In genomic region chr5:59835782-59836181, GRCh38 we compare ENCODE assay signal across 19 cellular contexts. TPM values are rescaled to one million over a fixed set of nuclear protein-coding genes. Genes with fewer than 3 reads are reported as not detected.
DNase-seq lines count a peak whose midpoint lies in the region; ATAC-seq, FAIRE-seq and TF ChIP-seq lines count a peak whose summit lies in the region.
"Had no signal": no experiment of that assay in that cellular context is flagged by ENCODE, and none has a peak within 500 bp of the region (broad histone marks: within the 10 kb centered on the region; RNA-seq: fewer than 3 reads in every experiment).

No MANE protein-coding gene starts in this region.

- H2BK5ac ChIP-seq in IMR-90 (ENCODE audit: low read depth, low read length, poor library complexity, severe bottlenecking) = no peak overlapping the region

- no peaks in the 10 kb centered on the region for H3K36me3 Mint-ChIP-seq in astrocyte (ENCODE audit: low read depth, unreplicated experiment)
- H3K36me3 Mint-ChIP-seq: CD4-positive, CD25-positive, alpha-beta regulatory T cell; CD8-positive, alpha-beta memory T cell had no signal

- H3K9me3 ChIP-seq in IMR-90 (ENCODE audit: control insufficient read depth, insufficient read depth, low read length) (no peaks in the 10 kb centered on the region), astrocyte (ENCODE audit: insufficient read depth, low read depth, low read length) (no peaks in the 10 kb centered on the region)
- H3K9me3 ChIP-seq: BE2C had no signal

- FAIRE-seq in astrocyte (lab: Jason Lieb, UNC) = no peak
- FAIRE-seq: H54, K562 had no signal

- H3K9me1 ChIP-seq in IMR-90 (ENCODE audit: insufficient read depth, low read length) = 0 out of 2 replicates have a peak, but pooled peaks cover 3% of the 10 kb centered on the region

- no TSS peak for BruUV-seq in IMR-90 (replicated peaks; lab: Mats Ljungman, UMichigan)

- dilution Hi-C loops in IMR-90 (cut with HindIII; ENCODE audit: low sequenced_read_pairs, unreplicated experiment) = no loop called here

- H3K14ac ChIP-seq in IMR-90 (replicated peaks; ENCODE audit: low read depth, low read length) = no peak overlapping the region

- no peak for ATAC-seq in IMR-90 (ENCODE audit: low read depth)
- ATAC-seq: GM23338, K562 had no signal

- H3K4me1 ChIP-seq in IMR-90 (ENCODE audit: control insufficient read depth, insufficient read depth, low read length) = peaks cover 4% of the 10 kb centered on the region; the same call in 1 of the 2 replicates
- H3K4me1 ChIP-seq in astrocyte (ENCODE audit: insufficient read depth, low read length) = peaks cover 12% of the 10 kb centered on the region
- H3K4me1 ChIP-seq: BE2C had no signal

- H2AFZ ChIP-seq in IMR-90 (replicated peaks; ENCODE audit: low read length, poor library complexity) (no peak overlapping the region), astrocyte (ENCODE audit: low read depth, low read length) (no peak overlapping the region)
- H2AFZ ChIP-seq: GM23338 had no signal

- H3K4me2 ChIP-seq in IMR-90 (ENCODE audit: low read depth, low read length) = no peak overlapping the region
- H3K4me2 ChIP-seq in astrocyte (ENCODE audit: low read length) = no peak overlapping the region
- H3K4me2 ChIP-seq: GM23338 had no signal

- no peak overlapping the region for H2AK9ac ChIP-seq in IMR-90 (replicated peaks; ENCODE audit: low read depth, low read length, poor library complexity)

- H3K27me3 ChIP-seq in IMR-90 (ENCODE audit: control insufficient read depth, insufficient read depth, low read length) = no peaks in the 10 kb centered on the region
- H3K27me3 ChIP-seq in astrocyte (ENCODE audit: insufficient read depth, low read length) = no peaks in the 10 kb centered on the region

- H3K4ac ChIP-seq in IMR-90 (ENCODE audit: low read depth, low read length) = 0 out of 2 replicates have a peak overlapping the region, but pooled peaks have one; percentile 22

- H2AK5ac ChIP-seq in IMR-90 (ENCODE audit: low read depth, low read length) = peak overlapping the region; percentile 33; the same call in 1 of the 2 replicates

- peak overlapping the region; percentile 34; the same call in 1 of the 2 replicates for H3K18ac ChIP-seq in IMR-90 (ENCODE audit: low read depth, low read length)

- no peaks in the 10 kb centered on the region for H3K79me1 ChIP-seq in IMR-90 (ENCODE audit: low read depth in 1 of 2, low read length in 2 of 2)

- TF ChIP-seq POLR2A in IMR-90 (IDR thresholded peaks at IDR 0.05; ENCODE audit: low read depth, low read length) = no peak

- peak overlapping the region; percentile 92 for H3K27ac ChIP-seq in 22Rv1
- H3K27ac ChIP-seq in IMR-90 (ENCODE audit: insufficient read depth, low read length) = no peak overlapping the region
- H3K27ac ChIP-seq in astrocyte (ENCODE audit: low read depth, low read length) = no peak overlapping the region
- H3K27ac ChIP-seq: HL-60 had no signal

- POLR2A ChIA-PET in IMR-90 (lab: Charles Lee; ENCODE audit: unreplicated experiment) = no interaction called here

- H3K9me3 Mint-ChIP-seq in astrocyte (ENCODE audit: unreplicated experiment) = no peaks in the 10 kb centered on the region
- H3K9me3 Mint-ChIP-seq: GM23338 had no signal

- H3K79me2 ChIP-seq in astrocyte (ENCODE audit: insufficient read depth, low read length) = no peaks in the 10 kb centered on the region

- H4K91ac ChIP-seq in IMR-90 (ENCODE audit: insufficient read depth, low read depth, low read length) = no peak overlapping the region

- H3K9ac ChIP-seq in IMR-90 (ENCODE audit: low read depth, low read length) (no peak overlapping the region), astrocyte (ENCODE audit: low read length) (no peak overlapping the region)

- intact Hi-C loops in IMR-90 (cut with micrococcal nuclease) = no loop called here

- TF ChIP-seq CTCF in 22Rv1 (IDR thresholded peaks at IDR 0.05) = no peak
- no peak for TF ChIP-seq CTCF in IMR-90 (conservative IDR thresholded peaks at IDR 0.05; ENCODE audit: low read depth, low read length)
- TF ChIP-seq CTCF in astrocyte (IDR thresholded peaks at IDR 0.05; ENCODE audit: insufficient read depth, low read depth, low read length) = no peak

- WGBS in IMR-90 (ENCODE audit: extremely low coverage in 2 of 2, insufficient read length in 1 of 2), 2 experiments = no CpG with 5 or more reads among the region's 3 CpGs

- DNase-seq in IMR-90 (peak; percentile 44), astrocyte (ENCODE audit: low read depth) (peak; percentile 81), kidney glomerular epithelial cell (lab: John Stamatoyannopoulos, UW) (peak; percentile 4), DMS 273 (lab: John Stamatoyannopoulos, UW; ENCODE audit: unreplicated experiment) (no peak), T1000 (lab: John Stamatoyannopoulos, UW) (no peak)
- DNase-seq in stimulated activated CD4-positive, alpha-beta T cell treated with anti-CD3 and anti-CD28 coated beads, Interleukin-2, amount 100 ng/mL, for 24 hours = no peak
- DNase-seq: 8988T; BE2C; C1 segment of cervical spinal cord; CD4-positive, CD25-positive, alpha-beta regulatory T cell; CD8-positive, alpha-beta memory T cell; COR-L47; GF-D8; HCEC 1CT had no signal

- H4K20me1 ChIP-seq in IMR-90 (ENCODE audit: insufficient read depth, low read length) = no peaks in the 10 kb centered on the region
- no peaks in the 10 kb centered on the region for H4K20me1 ChIP-seq in astrocyte (ENCODE audit: insufficient read depth, low read length)

- in situ Hi-C loops in IMR-90 (cut with MboI; ENCODE audit: low sequenced_read_pairs) = no loop called here

- H3K36me3 ChIP-seq in IMR-90 (ENCODE audit: control insufficient read depth, insufficient read depth, low read length) = no peaks in the 10 kb centered on the region
- no peaks in the 10 kb centered on the region for H3K36me3 ChIP-seq in astrocyte (ENCODE audit: insufficient read depth, low read length)
- H3K36me3 ChIP-seq: BE2C had no signal

- no peak overlapping the region for H3K27ac Mint-ChIP-seq in astrocyte (ENCODE audit: unreplicated experiment)
- H3K27ac Mint-ChIP-seq: CD4-positive, CD25-positive, alpha-beta regulatory T cell; CD8-positive, alpha-beta memory T cell; GM23338 had no signal

- no peak overlapping the region for H4K5ac ChIP-seq in IMR-90 (ENCODE audit: low read depth, low read length)

- CTCF ChIA-PET in IMR-90 (lab: Yijun Ruan, JAX) = no interaction called here

- H3K27me3 Mint-ChIP-seq in astrocyte (ENCODE audit: low read depth, unreplicated experiment) = no peaks in the 10 kb centered on the region

- TF ChIP-seq RAD21 in IMR-90 (IDR thresholded peaks at IDR 0.05; ENCODE audit: low read length) = no peak

- H3K4me3 ChIP-seq in IMR-90 (ENCODE audit: insufficient read depth, low read depth, low read length) (no peak overlapping the region), astrocyte (ENCODE audit: insufficient read depth, low read depth, low read length) (no peak overlapping the region)
- H3K4me3 ChIP-seq: GM23338, K562 had no signal

- H3K56ac ChIP-seq in IMR-90 (ENCODE audit: extremely low read depth, insufficient read depth, low read length) = no peak overlapping the region

- peaks cover 38% of the 10 kb centered on the region for H3K4me1 Mint-ChIP-seq in astrocyte (ENCODE audit: low read depth, unreplicated experiment)
- H3K4me1 Mint-ChIP-seq: CD4-positive, CD25-positive, alpha-beta regulatory T cell; CD8-positive, alpha-beta memory T cell had no signal

- no peak overlapping the region for H4K8ac ChIP-seq in IMR-90 (ENCODE audit: low read depth in 2 of 2, low read length in 2 of 2)

- H3K4me3 Mint-ChIP-seq in astrocyte (ENCODE audit: unreplicated experiment) = no peak overlapping the region
- H3K4me3 Mint-ChIP-seq: CD4-positive, CD25-positive, alpha-beta regulatory T cell; CD8-positive, alpha-beta memory T cell; GM23338 had no signal

- H2BK120ac ChIP-seq in IMR-90 (ENCODE audit: low read depth, low read length) = peak overlapping the region; percentile 34; the same call in 1 of the 2 replicates

- no peak overlapping the region for H2BK15ac ChIP-seq in IMR-90 (ENCODE audit: low read depth, low read length)

- H2BK20ac ChIP-seq in IMR-90 (ENCODE audit: low read depth, low read length) = no peak overlapping the region

- H3K23ac ChIP-seq in IMR-90 (ENCODE audit: low read depth, low read length) = no peak overlapping the region

TF ChIP-seq in IMR-90, 13 proteins besides CTCF, POLR2A, EP300 and RAD21 (continues in another document):
- TF ChIP-seq MAZ (IDR thresholded peaks at IDR 0.05; ENCODE audit: borderline replicate concordance, low read depth, low read length) = no peak
- TF ChIP-seq MAFK (IDR thresholded peaks at IDR 0.05; ENCODE audit: low read depth, low read length) = no peak
- no peak for TF ChIP-seq USF2 (IDR thresholded peaks at IDR 0.05; ENCODE audit: low read depth, low read length)
- TF ChIP-seq CHD1 (IDR thresholded peaks at IDR 0.05; ENCODE audit: low read depth, low read length) = no peak
- TF ChIP-seq CEBPB (IDR thresholded peaks at IDR 0.05; ENCODE audit: low read depth, low read length) = no peak
- no peak for TF ChIP-seq NFE2L2 (IDR thresholded peaks at IDR 0.05; ENCODE audit: low read depth, low read length)
- no peak for TF ChIP-seq SMC3 (IDR thresholded peaks at IDR 0.05; ENCODE audit: low read depth, low read length)
- TF ChIP-seq FOS (IDR thresholded peaks at IDR 0.05; ENCODE audit: low read depth, low read length) = no peak
- no peak for TF ChIP-seq BHLHE40 (IDR thresholded peaks at IDR 0.05; ENCODE audit: low read depth, low read length)
- TF ChIP-seq ELK1 (IDR thresholded peaks at IDR 0.05; ENCODE audit: borderline replicate concordance, low read depth, low read length) = no peak
- no peak for TF ChIP-seq MXI1 (IDR thresholded peaks at IDR 0.05; ENCODE audit: borderline replicate concordance, low read depth, low read length)

RNA-seq across cellular contexts. Expression of gene PDE4D, which starts 57.7 kb away (rescaled TPM):
- total RNA-seq in IMR-90 (2012; rRNA removed) = 7.9 and 9.2 TPM in 2 replicates
- polyA plus RNA-seq in IMR-90 (2012; rRNA removed) = 1.2 and 1.4 TPM in 2 replicates
- 0.34 and 0.70 TPM in 2 replicates for polyA plus RNA-seq in IMR-90 (2012; cell fraction: cytosol; rRNA removed)
- polyA plus RNA-seq in IMR-90 (2012; cell fraction: nucleus; rRNA removed; ENCODE audit: low replicate concordance) = 2.3 and 9.6 TPM in 2 replicates
- 13.7 and 14.2 TPM in 2 replicates for total RNA-seq in astrocyte

Comparison
In these comparisons a context has a peak if more than half of its experiments do, and no peak if none do; other contexts are left out.
1. DNase-seq: peak in IMR-90 (single experiment), astrocyte (single experiment) and kidney glomerular epithelial cell (single experiment); none in DMS 273 (single experiment), stimulated activated CD4-positive, alpha-beta T cell treated with anti-CD3 and anti-CD28 coated beads, Interleukin-2, amount 100 ng/mL, for 24 hours (0 of 2) and T1000 (single experiment).